ENCODE assay signal across 9 cellular contexts in the genomic region with DNA sequence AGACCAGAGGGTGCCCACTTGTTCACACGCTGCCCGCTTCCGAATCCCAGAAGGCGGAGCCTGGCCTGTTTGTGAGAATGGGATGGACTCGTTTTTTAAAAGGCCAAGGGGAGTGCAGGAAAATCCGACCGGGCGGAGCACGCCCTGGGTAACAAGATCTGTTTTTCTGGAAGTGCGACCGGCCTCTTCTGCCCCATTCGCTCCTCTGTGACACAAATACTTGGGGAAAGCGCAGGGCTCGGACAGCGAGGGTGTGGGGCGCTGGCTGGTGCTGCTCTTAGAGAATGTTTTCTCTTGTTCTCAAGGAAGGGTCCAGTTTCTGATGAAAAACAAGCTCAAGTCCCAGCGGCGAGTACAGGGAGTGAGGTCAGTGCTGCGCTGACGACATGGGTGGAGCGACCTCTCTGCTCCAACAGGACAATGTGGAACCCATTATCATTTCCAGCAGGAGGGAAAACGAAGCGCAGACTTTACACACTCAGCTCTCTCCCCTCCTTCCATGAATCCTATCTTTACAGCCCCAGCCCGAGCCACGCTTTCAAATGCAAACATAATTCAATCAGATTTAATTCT. TPM values are rescaled to one million over a fixed set of nuclear protein-coding genes. Genes with fewer than 3 reads are reported as not detected.
DNase-seq lines count a peak whose midpoint lies in the region; ATAC-seq and TF ChIP-seq lines count a peak whose summit lies in the region.
"Had no signal": no experiment of that assay in that cellular context is flagged by ENCODE, and none has a peak within 500 bp of the region (broad histone marks: within the 10 kb centered on the region; RNA-seq: fewer than 3 reads in every experiment).

No MANE protein-coding gene starts in this region.

- H2BK12ac ChIP-seq in H9 (ENCODE audit: insufficient read length, low read depth, low read length), result no peak overlapping the region

- H4K5ac ChIP-seq in H9 (ENCODE audit: insufficient read length, low read depth, low read length), result no peak overlapping the region

- WGBS in H9 (ENCODE audit: extremely low coverage, insufficient read length, low lambda C conversion rate), result no CpG with 5 or more reads among the region's 25 CpGs
- 4 to 7% methylated on average over 25 of the region's 25 CpGs for WGBS in heart right ventricle, 2 donors

- H3K27ac Mint-ChIP-seq in H9 (peak overlapping the region; percentile 53 to 97 (median 82); a peak in 6 of 7 replicates), osteocyte (ENCODE audit: unreplicated experiment) (peak overlapping the region; percentile 96)
- no peak overlapping the region for H3K27ac Mint-ChIP-seq in activated T-helper 2 cell treated with anti-CD3 and anti-CD28 coated beads, Interferon-gamma antibody, Interleukin-2, Interleukin-4, amounts not matched to agents 10 μg/mL and 5 μg/mL and 100 μg/mL, durations not matched to agents 14 hours and 24 hours and 36 hours

- no peak overlapping the region for H2BK120ac ChIP-seq in H9 (ENCODE audit: low read depth, low read length, poor library complexity, severe bottlenecking)

- intact Hi-C loops in activated T-helper 2 cell treated with anti-CD3 and anti-CD28 coated beads, Interferon-gamma antibody, Interleukin-2, Interleukin-4, amounts not matched to agents 10 μg/mL and 5 μg/mL and 100 μg/mL, durations not matched to agents 14 hours and 24 hours and 36 hours (cut with micrococcal nuclease), result loop anchor here (2.0 to 5.0 kb wide), 2 partner anchors 51 to 85 kb away; no protein-coding TSS in a partner anchor
- intact Hi-C loops in heart right ventricle (cut with DNase I), result loop anchor here in 6 of 10 donors (1.0 to 5.0 kb wide), 5 partner anchors 50 to 85 kb away; no protein-coding TSS in a partner anchor

- no peak overlapping the region for H2BK20ac ChIP-seq in H9 (ENCODE audit: low read depth, low read length, poor library complexity, severe bottlenecking)

- no peak overlapping the region for H3K23ac ChIP-seq in H9 (ENCODE audit: insufficient read length, low read depth, low read length)

- H3K9me3 Mint-ChIP-seq in H9, result no peaks in the 10 kb centered on the region; a peak in 2 of 5 replicates
- H3K9me3 Mint-ChIP-seq in activated T-helper 2 cell treated with anti-CD3 and anti-CD28 coated beads, Interferon-gamma antibody, Interleukin-2, Interleukin-4, amounts not matched to agents 10 μg/mL and 5 μg/mL and 100 μg/mL, durations not matched to agents 14 hours and 24 hours and 36 hours, result no peaks in the 10 kb centered on the region
- H3K9me3 Mint-ChIP-seq in osteocyte (ENCODE audit: unreplicated experiment), result no peaks in the 10 kb centered on the region

- H4K91ac ChIP-seq in H9 (ENCODE audit: insufficient read length, low read depth, low read length), result no peak overlapping the region

- peaks cover 0 to 6% (median 2%) of the 10 kb centered on the region in 3 experiments; a peak in 3 of 7 replicates for H3K36me3 Mint-ChIP-seq in H9 (ENCODE audit: insufficient read depth in 1 of 3, low read depth in 3 of 3)
- H3K36me3 Mint-ChIP-seq in activated T-helper 2 cell treated with anti-CD3 and anti-CD28 coated beads, Interferon-gamma antibody, Interleukin-2, Interleukin-4, amounts not matched to agents 10 μg/mL and 5 μg/mL and 100 μg/mL, durations not matched to agents 14 hours and 24 hours and 36 hours (ENCODE audit: low read depth), result no peaks in the 10 kb centered on the region
- peaks cover 3% of the 10 kb centered on the region for H3K36me3 Mint-ChIP-seq in osteocyte (ENCODE audit: unreplicated experiment)

- no peaks in the 10 kb centered on the region for H4K20me1 ChIP-seq in H9 (ENCODE audit: control insufficient read depth, insufficient read depth, insufficient read length)

- peak overlapping the region; percentile 3 for H3K18ac ChIP-seq in H9 (ENCODE audit: insufficient read length, low read depth, low read length)

- H2BK5ac ChIP-seq in H9 (ENCODE audit: insufficient read length, low read length), result no peak overlapping the region

- H3K27me3 Mint-ChIP-seq in H9 (ENCODE audit: low read depth), result peaks cover 10% of the 10 kb centered on the region
- peaks cover 17% of the 10 kb centered on the region for H3K27me3 Mint-ChIP-seq in activated T-helper 2 cell treated with anti-CD3 and anti-CD28 coated beads, Interferon-gamma antibody, Interleukin-2, Interleukin-4, amounts not matched to agents 10 μg/mL and 5 μg/mL and 100 μg/mL, durations not matched to agents 14 hours and 24 hours and 36 hours (ENCODE audit: low read depth)
- H3K27me3 Mint-ChIP-seq in osteocyte (ENCODE audit: unreplicated experiment), result peaks cover 1% of the 10 kb centered on the region

- peak overlapping the region; percentile 61 to 77 (median 69) for H3K4me3 ChIP-seq in heart right ventricle

- H3K14ac ChIP-seq in H9 (ENCODE audit: insufficient read depth, low read length), result peak overlapping the region; percentile 23

- no peak overlapping the region; the same call in 1 of the 2 replicates for H3K4ac ChIP-seq in H9 (ENCODE audit: low read depth, low read length)

- peak overlapping the region; percentile 67 for H2AFZ ChIP-seq in H9 (ENCODE audit: low read length)

- no peak overlapping the region for H3K27ac ChIP-seq in H9 (ENCODE audit: insufficient read length, low read depth, low read length)
- peak overlapping the region; percentile 70 to 90 (median 82) for H3K27ac ChIP-seq in heart right ventricle

- no peak overlapping the region for H4K8ac ChIP-seq in H9 (replicated peaks; ENCODE audit: insufficient read length, low read depth, low read length)

- H3K79me1 ChIP-seq in H9 (ENCODE audit: insufficient read depth, low read depth, low read length, poor library complexity, severe bottlenecking), result no peaks in the 10 kb centered on the region

- H2BK15ac ChIP-seq in H9 (ENCODE audit: low read depth, low read length), result no peak overlapping the region

- H3K9ac ChIP-seq in H9 (ENCODE audit: extremely low read depth, insufficient read length, low read length), result peak overlapping the region; percentile 15

- H3K27me3 ChIP-seq in H9 (ENCODE audit: insufficient read depth, low read length), result no peaks in the 10 kb centered on the region
- H3K27me3 ChIP-seq in heart right ventricle, result peaks cover 0 to 27% (median 0%) of the 10 kb centered on the region in 7 donors

- H3K4me1 ChIP-seq in H9 (ENCODE audit: insufficient read depth, low read length) (no peaks in the 10 kb centered on the region), heart right ventricle (peaks cover 3 to 43% (median 14%) of the 10 kb centered on the region in 9 donors)

- DNase-seq in H9 (peak; percentile 71), heart right ventricle (peak; percentile 58 to 79), osteocyte (ENCODE audit: extremely low spot score, unreplicated experiment) (no peak), HT-29 (ENCODE audit: low spot score) (no peak), NCI-H1048 (lab: John Stamatoyannopoulos, UW) (no peak)
- no peak for DNase-seq in activated T-helper 2 cell treated with anti-CD3 and anti-CD28 coated beads, Interferon-gamma antibody, Interleukin-2, Interleukin-4, amounts not matched to agents 10 μg/mL and 5 μg/mL and 100 μg/mL, durations not matched to agents 14 hours and 24 hours and 36 hours (ENCODE audit: low spot score)

- no peak overlapping the region for H2AK5ac ChIP-seq in H9 (ENCODE audit: insufficient read length, low read length)

- peak; percentile 51 to 83 (median 73) for ATAC-seq in heart right ventricle
- ATAC-seq in HG02973 (IDR thresholded peaks at IDR 0.05; ENCODE audit: unreplicated experiment), result no peak
- ATAC-seq in HG03045 (IDR thresholded peaks at IDR 0.05; ENCODE audit: unreplicated experiment), result no peak

- H3K4me1 Mint-ChIP-seq in H9 (peaks cover 11 to 15% of the 10 kb centered on the region in 2 experiments), osteocyte (ENCODE audit: unreplicated experiment) (peaks cover 17% of the 10 kb centered on the region)
- peaks cover 4% of the 10 kb centered on the region for H3K4me1 Mint-ChIP-seq in activated T-helper 2 cell treated with anti-CD3 and anti-CD28 coated beads, Interferon-gamma antibody, Interleukin-2, Interleukin-4, amounts not matched to agents 10 μg/mL and 5 μg/mL and 100 μg/mL, durations not matched to agents 14 hours and 24 hours and 36 hours (ENCODE audit: low read depth)

- peak overlapping the region; percentile 79 for H3K4me2 ChIP-seq in H9 (ENCODE audit: insufficient read depth, insufficient read length, low read length)

- peaks cover 11% of the 10 kb centered on the region for H3K23me2 ChIP-seq in H9 (ENCODE audit: insufficient read length, low read depth, low read length, poor library complexity, severe bottlenecking)

- no peak for TF ChIP-seq CTCF in H9 (conservative IDR thresholded peaks at IDR 0.05)
- TF ChIP-seq CTCF in heart right ventricle (IDR thresholded peaks at IDR 0.05), result no peak
- TF ChIP-seq CTCF in osteocyte (IDR thresholded peaks at IDR 0.05), result no peak

- H3T11ph ChIP-seq in H9 (ENCODE audit: low read length), result no peak overlapping the region

- H3K4me3 Mint-ChIP-seq in H9, result peak overlapping the region; percentile 70 to 91
- peak overlapping the region; percentile 51 for H3K4me3 Mint-ChIP-seq in activated T-helper 2 cell treated with anti-CD3 and anti-CD28 coated beads, Interferon-gamma antibody, Interleukin-2, Interleukin-4, amounts not matched to agents 10 μg/mL and 5 μg/mL and 100 μg/mL, durations not matched to agents 14 hours and 24 hours and 36 hours (ENCODE audit: low read depth)
- H3K4me3 Mint-ChIP-seq in osteocyte (ENCODE audit: unreplicated experiment), result peak overlapping the region; percentile 79

- H3K79me2 ChIP-seq in H9 (ENCODE audit: insufficient read depth, low read length), result no peaks in the 10 kb centered on the region

- peaks cover 0 to 11% (median 0%) of the 10 kb centered on the region in 9 donors for H3K36me3 ChIP-seq in heart right ventricle

- no peak overlapping the region for H3K56ac ChIP-seq in H9 (ENCODE audit: insufficient read length, low read depth, low read length)

- H3K9me3 ChIP-seq in H9 (ENCODE audit: control insufficient read depth, low read depth, low read length), result no peaks in the 10 kb centered on the region
- no peaks in the 10 kb centered on the region for H3K9me3 ChIP-seq in heart right ventricle

RNA-seq across cellular contexts. Expression of a gene that starts 1.3 kb away (rescaled TPM):
- total RNA-seq in H9 (2021), result 3.5 and 4.7 TPM in 2 replicates
- 0.16 and 0.78 TPM in 2 replicates for total RNA-seq in activated T-helper 2 cell treated with anti-CD3 and anti-CD28 coated beads, Interferon-gamma antibody, Interleukin-2, Interleukin-4, amounts not matched to agents 10 μg/mL and 5 μg/mL and 100 μg/mL, durations not matched to agents 14 hours and 24 hours and 36 hours
- 1 to 10 TPM; 1.2 to 6.6 (median 3.8) TPM for total RNA-seq in heart right ventricle
- polyA plus RNA-seq in heart right ventricle, result 1 to 10 TPM; 2.4 to 5.0 TPM
- 2.1 and 3.4 TPM in 2 replicates for total RNA-seq in osteocyte
- not detected in 2 replicates for total RNA-seq in HT-29 (2014; rRNA removed; shearing (Covaris generic))
- total RNA-seq: RPMI7951 had no signal

RNA-seq across cellular contexts. Expression of a gene that starts 20.4 kb away (rescaled TPM):
- total RNA-seq in H9 (2021) (0.04 and 0.13 TPM in 2 replicates), heart right ventricle (under 1 TPM in 6 of 10 donors, not detected in 4; 0.10 to 0.21 (median 0.15) TPM), osteocyte (0.10 and 0.13 TPM in 2 replicates)
- total RNA-seq in activated T-helper 2 cell treated with anti-CD3 and anti-CD28 coated beads, Interferon-gamma antibody, Interleukin-2, Interleukin-4, amounts not matched to agents 10 μg/mL and 5 μg/mL and 100 μg/mL, durations not matched to agents 14 hours and 24 hours and 36 hours, result not detected in 2 replicates
- polyA plus RNA-seq in heart right ventricle, result under 1 TPM; 0.01 to 0.15 TPM
- total RNA-seq in HT-29 (2014; rRNA removed; shearing (Covaris generic)), result not detected in 2 replicates
- total RNA-seq: RPMI7951 had no signal

Comparison
In these comparisons a context has a peak if more than half of its experiments do, and no peak if none do; other contexts are left out.
1. DNase-seq: peak in H9 (single experiment) and heart right ventricle (2 of 2); none in activated T-helper 2 cell treated with anti-CD3 and anti-CD28 coated beads, Interferon-gamma antibody, Interleukin-2, Interleukin-4, amounts not matched to agents 10 μg/mL and 5 μg/mL and 100 μg/mL, durations not matched to agents 14 hours and 24 hours and 36 hours (single experiment), osteocyte (single experiment), HT-29 (single experiment) and NCI-H1048 (single experiment).
2. ATAC-seq: peak in heart right ventricle (8 of 8); none in HG02973 (single experiment) and HG03045 (single experiment).
3. Peak in every context shown above with its lines, with median percentiles within 50 percentile points of each other: H3K4me3 Mint-ChIP-seq.